1 cellular context compared by ENCODE assay signal in genomic region chr6:95280690-95281273, GRCh38.
TF ChIP-seq lines count a peak whose summit lies in the region.

No MANE protein-coding gene starts in this region.

TF ChIP-seq in K562, 482 proteins besides CTCF, POLR2A, EP300 and RAD21 (continued from another document):
- TF ChIP-seq CHAMP1 (IDR thresholded peaks at IDR 0.05) (no peak), ZBTB8A (IDR thresholded peaks at IDR 0.05; ENCODE audit: partially characterized antibody) (no peak), ZNF324 (CRISPR knock-in tag; IDR thresholded peaks at IDR 0.05) (no peak), ZFP1 (CRISPR knock-in tag; IDR thresholded peaks at IDR 0.05) (no peak), HMG20B (CRISPR knock-in tag; IDR thresholded peaks at IDR 0.05) (no peak)
